Comparison of ENCODE assay signal across 1 cellular context in the genomic region with DNA sequence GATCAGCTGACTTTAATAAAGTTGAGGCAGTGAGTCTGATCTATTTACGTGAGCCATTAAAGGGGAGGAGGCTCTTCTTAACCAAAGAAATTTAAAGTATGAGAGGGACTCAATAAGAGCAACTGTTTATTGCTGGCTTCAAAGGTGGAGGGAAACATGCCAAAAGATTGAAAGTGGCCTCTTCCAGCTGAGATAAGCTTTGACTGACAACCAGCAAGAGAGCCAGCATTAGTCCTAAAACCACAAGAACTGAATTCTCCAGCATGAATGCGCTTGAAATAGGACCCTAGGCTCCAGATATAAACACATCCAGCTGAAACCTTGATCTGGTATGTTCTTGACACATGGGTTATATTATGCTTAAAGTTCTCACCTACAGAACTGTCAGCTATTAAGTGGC.
TF ChIP-seq lines count a peak whose summit lies in the region.

No MANE protein-coding gene starts in this region.

TF ChIP-seq in K562, 482 proteins besides CTCF, POLR2A, EP300 and RAD21 (continued from another document and continues in another):
- TF ChIP-seq, protein P1, sequence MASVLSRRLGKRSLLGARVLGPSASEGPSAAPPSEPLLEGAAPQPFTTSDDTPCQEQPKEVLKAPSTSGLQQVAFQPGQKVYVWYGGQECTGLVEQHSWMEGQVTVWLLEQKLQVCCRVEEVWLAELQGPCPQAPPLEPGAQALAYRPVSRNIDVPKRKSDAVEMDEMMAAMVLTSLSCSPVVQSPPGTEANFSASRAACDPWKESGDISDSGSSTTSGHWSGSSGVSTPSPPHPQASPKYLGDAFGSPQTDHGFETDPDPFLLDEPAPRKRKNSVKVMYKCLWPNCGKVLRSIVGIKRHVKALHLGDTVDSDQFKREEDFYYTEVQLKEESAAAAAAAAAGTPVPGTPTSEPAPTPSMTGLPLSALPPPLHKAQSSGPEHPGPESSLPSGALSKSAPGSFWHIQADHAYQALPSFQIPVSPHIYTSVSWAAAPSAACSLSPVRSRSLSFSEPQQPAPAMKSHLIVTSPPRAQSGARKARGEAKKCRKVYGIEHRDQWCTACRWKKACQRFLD (CRISPR knock-in tag; IDR thresholded peaks at IDR 0.05) = no peak
- peak in 1 of 2 experiments; percentile 45; a peak in 1 of 4 replicates for TF ChIP-seq HDAC1 (IDR thresholded peaks at IDR 0.05)
- TF ChIP-seq ZNF830 (CRISPR knock-in tag; IDR thresholded peaks at IDR 0.05) = no peak
- TF ChIP-seq NBN (IDR thresholded peaks at IDR 0.05; ENCODE audit: low read depth) = peak; percentile 25; the same call in 1 of the 2 replicates
- TF ChIP-seq, protein P2, sequence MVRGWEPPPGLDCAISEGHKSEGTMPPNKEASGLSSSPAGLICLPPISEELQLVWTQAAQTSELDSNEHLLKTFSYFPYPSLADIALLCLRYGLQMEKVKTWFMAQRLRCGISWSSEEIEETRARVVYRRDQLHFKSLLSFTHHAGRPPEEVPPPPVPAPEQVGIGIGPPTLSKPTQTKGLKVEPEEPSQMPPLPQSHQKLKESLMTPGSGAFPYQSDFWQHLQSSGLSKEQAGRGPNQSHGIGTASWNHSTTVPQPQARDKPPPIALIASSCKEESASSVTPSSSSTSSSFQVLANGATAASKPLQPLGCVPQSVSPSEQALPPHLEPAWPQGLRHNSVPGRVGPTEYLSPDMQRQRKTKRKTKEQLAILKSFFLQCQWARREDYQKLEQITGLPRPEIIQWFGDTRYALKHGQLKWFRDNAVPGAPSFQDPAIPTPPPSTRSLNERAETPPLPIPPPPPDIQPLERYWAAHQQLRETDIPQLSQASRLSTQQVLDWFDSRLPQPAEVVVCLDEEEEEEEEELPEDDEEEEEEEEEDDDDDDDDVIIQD (CRISPR knock-in tag; IDR thresholded peaks at IDR 0.05) = no peak
- no peak for TF ChIP-seq CBX2 (IDR thresholded peaks at IDR 0.05; ENCODE audit: insufficient read depth, low read length, poor library complexity, severe bottlenecking)
- TF ChIP-seq SRSF1 (IDR thresholded peaks at IDR 0.05; ENCODE audit: low read depth, low read length) = no peak
- TF ChIP-seq, protein P3, sequence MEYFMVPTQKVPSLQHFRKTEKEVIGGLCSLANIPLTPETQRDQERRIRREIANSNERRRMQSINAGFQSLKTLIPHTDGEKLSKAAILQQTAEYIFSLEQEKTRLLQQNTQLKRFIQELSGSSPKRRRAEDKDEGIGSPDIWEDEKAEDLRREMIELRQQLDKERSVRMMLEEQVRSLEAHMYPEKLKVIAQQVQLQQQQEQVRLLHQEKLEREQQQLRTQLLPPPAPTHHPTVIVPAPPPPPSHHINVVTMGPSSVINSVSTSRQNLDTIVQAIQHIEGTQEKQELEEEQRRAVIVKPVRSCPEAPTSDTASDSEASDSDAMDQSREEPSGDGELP (CRISPR knock-in tag; IDR thresholded peaks at IDR 0.05; ENCODE audit: borderline replicate concordance) = peak; percentile 15; the same call in 1 of the 2 replicates
- TF ChIP-seq, protein P4, sequence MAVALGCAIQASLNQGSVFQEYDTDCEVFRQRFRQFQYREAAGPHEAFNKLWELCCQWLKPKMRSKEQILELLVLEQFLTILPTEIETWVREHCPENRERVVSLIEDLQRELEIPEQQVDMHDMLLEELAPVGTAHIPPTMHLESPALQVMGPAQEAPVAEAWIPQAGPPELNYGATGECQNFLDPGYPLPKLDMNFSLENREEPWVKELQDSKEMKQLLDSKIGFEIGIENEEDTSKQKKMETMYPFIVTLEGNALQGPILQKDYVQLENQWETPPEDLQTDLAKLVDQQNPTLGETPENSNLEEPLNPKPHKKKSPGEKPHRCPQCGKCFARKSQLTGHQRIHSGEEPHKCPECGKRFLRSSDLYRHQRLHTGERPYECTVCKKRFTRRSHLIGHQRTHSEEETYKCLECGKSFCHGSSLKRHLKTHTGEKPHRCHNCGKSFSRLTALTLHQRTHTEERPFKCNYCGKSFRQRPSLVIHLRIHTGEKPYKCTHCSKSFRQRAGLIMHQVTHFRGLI (CRISPR knock-in tag; IDR thresholded peaks at IDR 0.05) = no peak
- no peak for TF ChIP-seq ZNF76 (CRISPR knock-in tag; IDR thresholded peaks at IDR 0.05; ENCODE audit: borderline replicate concordance)
- peak; percentile 60; the same call in 1 of the 2 replicates for TF ChIP-seq LEF1 (IDR thresholded peaks at IDR 0.05)
- TF ChIP-seq SAFB (IDR thresholded peaks at IDR 0.05; ENCODE audit: borderline replicate concordance, low read depth, low read length) = no peak
- 0 out of 2 replicates have a peak, but pooled peaks have one; percentile 20 for TF ChIP-seq CBFA2T2 (conservative IDR thresholded peaks at IDR 0.05)
- no peak for TF ChIP-seq ELF2 (CRISPR knock-in tag; IDR thresholded peaks at IDR 0.05)
- TF ChIP-seq DPF2 (IDR thresholded peaks at IDR 0.05) = 0 out of 2 replicates have a peak, but pooled peaks have one; percentile 50
- peak; percentile 19; the same call in 1 of the 2 replicates for TF ChIP-seq FOXM1 (IDR thresholded peaks at IDR 0.05; ENCODE audit: low read depth)
- no peak for TF ChIP-seq FOXM1 (CRISPR knock-in tag; IDR thresholded peaks at IDR 0.05; ENCODE audit: low read depth)
- no peak for TF ChIP-seq POLR2B (IDR thresholded peaks at IDR 0.05; ENCODE audit: low read depth, partially characterized antibody)
- TF ChIP-seq GATA2 (CRISPR knock-in tag; IDR thresholded peaks at IDR 0.05) = peak; percentile 19; the same call in 1 of the 2 replicates
- no peak for TF ChIP-seq CBX5 (IDR thresholded peaks at IDR 0.05; ENCODE audit: borderline replicate concordance, low read depth)
- no peak for TF ChIP-seq ELF1 (tag; IDR thresholded peaks at IDR 0.05)
- TF ChIP-seq KDM4B (IDR thresholded peaks at IDR 0.05; ENCODE audit: borderline replicate concordance in 2 of 2, low read depth in 1 of 2) = no peak
- TF ChIP-seq ATF7 (IDR thresholded peaks at IDR 0.05) = 0 out of 2 replicates have a peak, but pooled peaks have one; percentile 9
- TF ChIP-seq HNRNPK (IDR thresholded peaks at IDR 0.05; ENCODE audit: low read depth, low read length, poor library complexity, severe bottlenecking) = no peak
- TF ChIP-seq SOX6 (IDR thresholded peaks at IDR 0.05) = peak; percentile 64; the same call in 1 of the 2 replicates
- TF ChIP-seq NCOA4 (IDR thresholded peaks at IDR 0.05; ENCODE audit: partially characterized antibody) = no peak
- TF ChIP-seq, protein P5, sequence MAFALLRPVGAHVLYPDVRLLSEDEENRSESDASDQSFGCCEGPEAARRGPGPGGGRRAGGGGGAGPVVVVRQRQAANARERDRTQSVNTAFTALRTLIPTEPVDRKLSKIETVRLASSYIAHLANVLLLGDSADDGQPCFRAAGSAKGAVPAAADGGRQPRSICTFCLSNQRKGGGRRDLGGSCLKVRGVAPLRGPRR (CRISPR knock-in tag; IDR thresholded peaks at IDR 0.05) = no peak
- TF ChIP-seq FOXK2 (conservative IDR thresholded peaks at IDR 0.05 in 1 of 2, IDR thresholded peaks at IDR 0.05 in 1 of 2; ENCODE audit: low read depth in 2 of 2) = 0 out of 4 replicates have a peak, but pooled peaks have one; percentile 19 to 33
- TF ChIP-seq SIN3B (IDR thresholded peaks at IDR 0.05; ENCODE audit: low read depth) = no peak
- TF ChIP-seq HSF4 (CRISPR knock-in tag; IDR thresholded peaks at IDR 0.05; ENCODE audit: borderline replicate concordance) = no peak
- TF ChIP-seq GATAD2A (IDR thresholded peaks at IDR 0.05) = peak; percentile 59; the same call in 1 of the 2 replicates
- no peak for TF ChIP-seq ZNF253 (CRISPR knock-in tag; conservative IDR thresholded peaks at IDR 0.05)
- TF ChIP-seq ZNF436 (CRISPR knock-in tag; IDR thresholded peaks at IDR 0.05) = no peak
- TF ChIP-seq, protein P6, sequence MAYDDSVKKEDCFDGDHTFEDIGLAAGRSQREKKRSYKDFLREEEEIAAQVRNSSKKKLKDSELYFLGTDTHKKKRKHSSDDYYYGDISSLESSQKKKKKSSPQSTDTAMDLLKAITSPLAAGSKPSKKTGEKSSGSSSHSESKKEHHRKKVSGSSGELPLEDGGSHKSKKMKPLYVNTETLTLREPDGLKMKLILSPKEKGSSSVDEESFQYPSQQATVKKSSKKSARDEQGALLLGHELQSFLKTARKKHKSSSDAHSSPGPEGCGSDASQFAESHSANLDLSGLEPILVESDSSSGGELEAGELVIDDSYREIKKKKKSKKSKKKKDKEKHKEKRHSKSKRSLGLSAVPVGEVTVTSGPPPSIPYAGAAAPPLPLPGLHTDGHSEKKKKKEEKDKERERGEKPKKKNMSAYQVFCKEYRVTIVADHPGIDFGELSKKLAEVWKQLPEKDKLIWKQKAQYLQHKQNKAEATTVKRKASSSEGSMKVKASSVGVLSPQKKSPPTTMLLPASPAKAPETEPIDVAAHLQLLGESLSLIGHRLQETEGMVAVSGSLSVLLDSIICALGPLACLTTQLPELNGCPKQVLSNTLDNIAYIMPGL (CRISPR knock-in tag; IDR thresholded peaks at IDR 0.05) = no peak
- TF ChIP-seq MEIS2 (IDR thresholded peaks at IDR 0.05; ENCODE audit: partially characterized antibody) = peak; percentile 84
- no peak for TF ChIP-seq POU5F1 (IDR thresholded peaks at IDR 0.05; ENCODE audit: borderline replicate concordance, low read depth, low read length, partially characterized antibody)
- TF ChIP-seq, protein P7, sequence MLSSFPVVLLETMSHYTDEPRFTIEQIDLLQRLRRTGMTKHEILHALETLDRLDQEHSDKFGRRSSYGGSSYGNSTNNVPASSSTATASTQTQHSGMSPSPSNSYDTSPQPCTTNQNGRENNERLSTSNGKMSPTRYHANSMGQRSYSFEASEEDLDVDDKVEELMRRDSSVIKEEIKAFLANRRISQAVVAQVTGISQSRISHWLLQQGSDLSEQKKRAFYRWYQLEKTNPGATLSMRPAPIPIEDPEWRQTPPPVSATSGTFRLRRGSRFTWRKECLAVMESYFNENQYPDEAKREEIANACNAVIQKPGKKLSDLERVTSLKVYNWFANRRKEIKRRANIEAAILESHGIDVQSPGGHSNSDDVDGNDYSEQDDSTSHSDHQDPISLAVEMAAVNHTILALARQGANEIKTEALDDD (IDR thresholded peaks at IDR 0.05) = peak; percentile 55; the same call in 1 of the 2 replicates
- TF ChIP-seq STAG1 (CRISPR knock-in tag; IDR thresholded peaks at IDR 0.05; ENCODE audit: borderline replicate concordance) = no peak
- TF ChIP-seq ZNF586 (CRISPR knock-in tag; conservative IDR thresholded peaks at IDR 0.05) = no peak
- TF ChIP-seq FUS (optimal IDR thresholded peaks at IDR 0.05; ENCODE audit: low read depth, low read length) = no peak
- TF ChIP-seq, protein P8, sequence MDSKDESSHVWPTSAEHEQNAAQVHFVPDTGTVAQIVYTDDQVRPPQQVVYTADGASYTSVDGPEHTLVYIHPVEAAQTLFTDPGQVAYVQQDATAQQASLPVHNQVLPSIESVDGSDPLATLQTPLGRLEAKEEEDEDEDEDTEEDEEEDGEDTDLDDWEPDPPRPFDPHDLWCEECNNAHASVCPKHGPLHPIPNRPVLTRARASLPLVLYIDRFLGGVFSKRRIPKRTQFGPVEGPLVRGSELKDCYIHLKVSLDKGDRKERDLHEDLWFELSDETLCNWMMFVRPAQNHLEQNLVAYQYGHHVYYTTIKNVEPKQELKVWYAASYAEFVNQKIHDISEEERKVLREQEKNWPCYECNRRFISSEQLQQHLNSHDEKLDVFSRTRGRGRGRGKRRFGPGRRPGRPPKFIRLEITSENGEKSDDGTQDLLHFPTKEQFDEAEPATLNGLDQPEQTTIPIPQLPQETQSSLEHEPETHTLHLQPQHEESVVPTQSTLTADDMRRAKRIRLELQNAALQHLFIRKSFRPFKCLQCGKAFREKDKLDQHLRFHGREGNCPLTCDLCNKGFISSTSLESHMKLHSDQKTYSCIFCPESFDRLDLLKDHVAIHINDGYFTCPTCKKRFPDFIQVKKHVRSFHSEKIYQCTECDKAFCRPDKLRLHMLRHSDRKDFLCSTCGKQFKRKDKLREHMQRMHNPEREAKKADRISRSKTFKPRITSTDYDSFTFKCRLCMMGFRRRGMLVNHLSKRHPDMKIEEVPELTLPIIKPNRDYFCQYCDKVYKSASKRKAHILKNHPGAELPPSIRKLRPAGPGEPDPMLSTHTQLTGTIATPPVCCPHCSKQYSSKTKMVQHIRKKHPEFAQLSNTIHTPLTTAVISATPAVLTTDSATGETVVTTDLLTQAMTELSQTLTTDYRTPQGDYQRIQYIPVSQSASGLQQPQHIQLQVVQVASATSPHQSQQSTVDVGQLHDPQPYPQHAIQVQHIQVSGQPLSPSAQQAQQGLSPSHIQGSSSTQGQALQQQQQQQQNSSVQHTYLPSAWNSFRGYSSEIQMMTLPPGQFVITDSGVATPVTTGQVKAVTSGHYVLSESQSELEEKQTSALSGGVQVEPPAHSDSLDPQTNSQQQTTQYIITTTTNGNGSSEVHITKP (IDR thresholded peaks at IDR 0.05; ENCODE audit: partially characterized antibody) = peak; percentile 85
- peak; percentile 45 for TF ChIP-seq TAL1 (IDR thresholded peaks at IDR 0.05)
- TF ChIP-seq CEBPG (CRISPR knock-in tag; IDR thresholded peaks at IDR 0.05) = no peak
- no peak for TF ChIP-seq CEBPG (tag; conservative IDR thresholded peaks at IDR 0.05 in 1 of 2, IDR thresholded peaks at IDR 0.05 in 1 of 2)
- TF ChIP-seq, protein P9, sequence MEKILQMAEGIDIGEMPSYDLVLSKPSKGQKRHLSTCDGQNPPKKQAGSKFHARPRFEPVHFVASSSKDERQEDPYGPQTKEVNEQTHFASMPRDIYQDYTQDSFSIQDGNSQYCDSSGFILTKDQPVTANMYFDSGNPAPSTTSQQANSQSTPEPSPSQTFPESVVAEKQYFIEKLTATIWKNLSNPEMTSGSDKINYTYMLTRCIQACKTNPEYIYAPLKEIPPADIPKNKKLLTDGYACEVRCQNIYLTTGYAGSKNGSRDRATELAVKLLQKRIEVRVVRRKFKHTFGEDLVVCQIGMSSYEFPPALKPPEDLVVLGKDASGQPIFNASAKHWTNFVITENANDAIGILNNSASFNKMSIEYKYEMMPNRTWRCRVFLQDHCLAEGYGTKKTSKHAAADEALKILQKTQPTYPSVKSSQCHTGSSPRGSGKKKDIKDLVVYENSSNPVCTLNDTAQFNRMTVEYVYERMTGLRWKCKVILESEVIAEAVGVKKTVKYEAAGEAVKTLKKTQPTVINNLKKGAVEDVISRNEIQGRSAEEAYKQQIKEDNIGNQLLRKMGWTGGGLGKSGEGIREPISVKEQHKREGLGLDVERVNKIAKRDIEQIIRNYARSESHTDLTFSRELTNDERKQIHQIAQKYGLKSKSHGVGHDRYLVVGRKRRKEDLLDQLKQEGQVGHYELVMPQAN (IDR thresholded peaks at IDR 0.05; ENCODE audit: borderline replicate concordance) = no peak
- TF ChIP-seq, protein P10, sequence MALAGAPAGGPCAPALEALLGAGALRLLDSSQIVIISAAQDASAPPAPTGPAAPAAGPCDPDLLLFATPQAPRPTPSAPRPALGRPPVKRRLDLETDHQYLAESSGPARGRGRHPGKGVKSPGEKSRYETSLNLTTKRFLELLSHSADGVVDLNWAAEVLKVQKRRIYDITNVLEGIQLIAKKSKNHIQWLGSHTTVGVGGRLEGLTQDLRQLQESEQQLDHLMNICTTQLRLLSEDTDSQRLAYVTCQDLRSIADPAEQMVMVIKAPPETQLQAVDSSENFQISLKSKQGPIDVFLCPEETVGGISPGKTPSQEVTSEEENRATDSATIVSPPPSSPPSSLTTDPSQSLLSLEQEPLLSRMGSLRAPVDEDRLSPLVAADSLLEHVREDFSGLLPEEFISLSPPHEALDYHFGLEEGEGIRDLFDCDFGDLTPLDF (CRISPR knock-in tag; IDR thresholded peaks at IDR 0.05) = no peak
- TF ChIP-seq NR1H2 (CRISPR knock-in tag; IDR thresholded peaks at IDR 0.05) = no peak
- no peak for TF ChIP-seq ZNF134 (CRISPR knock-in tag; conservative IDR thresholded peaks at IDR 0.05)
- TF ChIP-seq U2AF2 (optimal IDR thresholded peaks at IDR 0.05; ENCODE audit: low read depth, low read length) = no peak
- TF ChIP-seq ZNF41 (CRISPR knock-in tag; conservative IDR thresholded peaks at IDR 0.05) = no peak
